1 cellular context compared by ENCODE assay signal in genomic region chr13:106525865-106526264, GRCh38.
TF ChIP-seq lines count a peak whose summit lies in the region.

No MANE protein-coding gene starts in this region.

TF ChIP-seq in SK-N-SH, 30 proteins besides CTCF, POLR2A, EP300 and RAD21 (continued from another document):
- no peak for TF ChIP-seq IRF3 (IDR thresholded peaks at IDR 0.05; ENCODE audit: low read depth, low read length)
- no peak for TF ChIP-seq USF1 (IDR thresholded peaks at IDR 0.05; ENCODE audit: borderline replicate concordance, low read depth)
- no peak for TF ChIP-seq NFIC (IDR thresholded peaks at IDR 0.05; ENCODE audit: borderline replicate concordance)
- TF ChIP-seq RXRA (IDR thresholded peaks at IDR 0.05; ENCODE audit: borderline replicate concordance, low read depth), result no peak
- no peak for TF ChIP-seq MXI1 (IDR thresholded peaks at IDR 0.05; ENCODE audit: low read depth, low read length)
- no peak for TF ChIP-seq RCOR1 (IDR thresholded peaks at IDR 0.05; ENCODE audit: low read length)
- TF ChIP-seq NRF1 (IDR thresholded peaks at IDR 0.05; ENCODE audit: low read depth, low read length), result no peak
- TF ChIP-seq MEF2A (IDR thresholded peaks at IDR 0.05; ENCODE audit: borderline replicate concordance, low read depth), result no peak
